Comparison of ENCODE assay signal across 8 cellular contexts in genomic region chr12:108560752-108561719, GRCh38. TPM values are rescaled to one million over a fixed set of nuclear protein-coding genes. Genes with fewer than 3 reads are reported as not detected.
DNase-seq lines count a peak whose midpoint lies in the region; ATAC-seq and TF ChIP-seq lines count a peak whose summit lies in the region.

Gene SART3 (minus strand): TSS chr12:108561173. CDS start chr12:108561154, 19 bp downstream.

- H3K27me3 ChIP-seq in kidney epithelial cell (ENCODE audit: control insufficient read depth, insufficient read depth, low read length), result no peaks in the 10 kb centered on the region

- peak within 1 kb of the TSS; percentile 100 for H3K27ac Mint-ChIP-seq in chondrocyte (ENCODE audit: unreplicated experiment)

- DNase-seq in AG20443 (ENCODE audit: low spot score) (peak; percentile 89), NCI-H510A (lab: John Stamatoyannopoulos, UW) (peak; percentile 72), chondrocyte (ENCODE audit: low spot score) (peak; percentile 93), kidney epithelial cell (ENCODE audit: low read depth) (peak; percentile 73)
- DNase-seq in activated CD4-positive, alpha-beta T cell treated with anti-CD3 and anti-CD28 coated beads for 24 hours (ENCODE audit: low read depth in 2 of 2), result peak; percentile 66 to 71
- peak; percentile 87 for DNase-seq in stimulated activated CD4-positive, alpha-beta T cell treated with anti-CD3 and anti-CD28 coated beads, Interleukin-15, amount 100 ng/mL, for 24 hours

- peaks cover 68% of the 10 kb centered on the region for H3K4me1 Mint-ChIP-seq in chondrocyte (ENCODE audit: low read depth)

- H3K36me3 Mint-ChIP-seq in chondrocyte (ENCODE audit: low read depth), result peaks cover 12% of the 10 kb centered on the region

- no peaks in the 10 kb centered on the region for H3K9me3 Mint-ChIP-seq in chondrocyte (ENCODE audit: low read depth)

- peak within 1 kb of the TSS; percentile 60 for H3K4me3 ChIP-seq in kidney epithelial cell (ENCODE audit: low read depth, low read length)

- peak; percentile 11 for TF ChIP-seq CTCF in chondrocyte (IDR thresholded peaks at IDR 0.05)
- no peak for TF ChIP-seq CTCF in kidney epithelial cell (IDR thresholded peaks at IDR 0.05; ENCODE audit: insufficient read depth, low read length, poor library complexity, severe bottlenecking)

- H3K4me3 Mint-ChIP-seq in chondrocyte (ENCODE audit: unreplicated experiment), result peak within 1 kb of the TSS; percentile 100

- peak; percentile 44 for ATAC-seq in GM19043 (IDR thresholded peaks at IDR 0.05; ENCODE audit: low read depth, unreplicated experiment)
- peak; percentile 51 for ATAC-seq in HG03354 (IDR thresholded peaks at IDR 0.05; ENCODE audit: poor library complexity, severe bottlenecking, unreplicated experiment)

- H3K27me3 Mint-ChIP-seq in chondrocyte (ENCODE audit: low read depth), result no peaks in the 10 kb centered on the region

- H3K36me3 ChIP-seq in kidney epithelial cell (ENCODE audit: control insufficient read depth, insufficient read depth, low read length), result peaks cover 2% of the 10 kb centered on the region

RNA-seq across cellular contexts. Expression of gene SART3, which starts in this region (rescaled TPM):
- total RNA-seq in chondrocyte, result 33.8 to 36.6 TPM (median 34.8 TPM) in 3 replicates
- total RNA-seq in kidney epithelial cell, result 40.3 and 56.0 TPM in 2 replicates

Comparison
In these comparisons a context has a peak if more than half of its experiments do, and no peak if none do; other contexts are left out.
1. Peak in every context shown above with its lines: DNase-seq, ATAC-seq and H3K4me3 ChIP-seq.